Comparison of ENCODE assay signal across 10 cellular contexts in genomic region chr19:58555920-58556632, GRCh38. TPM values are rescaled to one million over a fixed set of nuclear protein-coding genes. Genes with fewer than 3 reads are reported as not detected.
DNase-seq lines count a peak whose midpoint lies in the region; ATAC-seq and TF ChIP-seq lines count a peak whose summit lies in the region.
"Had no signal": no experiment of that assay in that cellular context is flagged by ENCODE, and none has a peak within 500 bp of the region (broad histone marks: within the 10 kb centered on the region; RNA-seq: fewer than 3 reads in every experiment).

No MANE protein-coding gene starts in this region.

- H3K9me3 ChIP-seq in A673 (ENCODE audit: low read depth, low read length, poor library complexity, severe bottlenecking) (no peaks in the 10 kb centered on the region), HUES48 (ENCODE audit: control insufficient read depth, insufficient read depth, low read length) (no peaks in the 10 kb centered on the region)
- H3K9me3 ChIP-seq: MG63 had no signal

- intact Hi-C loops in A673 (cut with micrococcal nuclease; ENCODE audit: unreplicated experiment): no loop called here

- peaks cover 0 to 5% (median 0%) of the 10 kb centered on the region in 5 experiments for H3K9me3 Mint-ChIP-seq in brain
- H3K9me3 Mint-ChIP-seq in nephron progenitor cell: no peaks in the 10 kb centered on the region

- H3K4me3 ChIP-seq in A673 (ENCODE audit: low read depth, low read length, poor library complexity, severe bottlenecking): no peak overlapping the region
- H3K4me3 ChIP-seq in HUES48 (ENCODE audit: low read depth, low read length): no peak overlapping the region

- CTCF ChIA-PET in A673 (lab: Charles Lee): no interaction called here

- H3K4me1 ChIP-seq in A673 (ENCODE audit: insufficient read depth, low read length, poor library complexity, severe bottlenecking) (peaks cover 20% of the 10 kb centered on the region), HUES48 (ENCODE audit: control insufficient read depth, insufficient read depth, low read length) (peaks cover 8% of the 10 kb centered on the region)

- H3K36me3 ChIP-seq in A673 (ENCODE audit: insufficient read depth, low read length, poor library complexity, severe bottlenecking): peaks cover 31% of the 10 kb centered on the region
- peaks cover 30% of the 10 kb centered on the region for H3K36me3 ChIP-seq in HUES48 (ENCODE audit: control insufficient read depth, insufficient read depth, low read length)

- POLR2A ChIA-PET in A673 (lab: Charles Lee; ENCODE audit: low non-redundant PET): interaction anchor here (0.6 kb wide), 1 partner anchor 16 kb away, joined by 5 read pairs; no protein-coding TSS in a partner anchor

- no peak for ATAC-seq in HG03469 (IDR thresholded peaks at IDR 0.05; ENCODE audit: unreplicated experiment)
- no peak for ATAC-seq in HG02642 (IDR thresholded peaks at IDR 0.05; ENCODE audit: poor library complexity, unreplicated experiment)

- peak overlapping the region; percentile 96 to 98 (median 97) for H3K4me3 Mint-ChIP-seq in brain
- peak overlapping the region; percentile 99 for H3K4me3 Mint-ChIP-seq in nephron progenitor cell

- TF ChIP-seq CTCF in A673 (conservative IDR thresholded peaks at IDR 0.05; ENCODE audit: low read depth, low read length) (no peak), brain (conservative IDR thresholded peaks at IDR 0.05) (no peak), nephron progenitor cell (IDR thresholded peaks at IDR 0.05) (no peak)

- H3K9ac ChIP-seq in HUES48 (ENCODE audit: low read depth, low read length): no peak overlapping the region

- H3K27ac ChIP-seq in A673 (ENCODE audit: low read depth, low read length, poor library complexity, severe bottlenecking) (no peak overlapping the region), HUES48 (ENCODE audit: low read depth, low read length) (peak overlapping the region; percentile 95)

- H3K27me3 ChIP-seq in A673 (replicated peaks; ENCODE audit: insufficient read depth, low read depth, low read length, poor library complexity) (no peaks in the 10 kb centered on the region), HUES48 (ENCODE audit: control insufficient read depth, insufficient read depth, low read length) (peaks cover 5% of the 10 kb centered on the region)
- H3K27me3 ChIP-seq: MG63 had no signal

- peaks cover 65% of the 10 kb centered on the region for H3K4me1 Mint-ChIP-seq in brain
- H3K4me1 Mint-ChIP-seq in nephron progenitor cell: peaks cover 66% of the 10 kb centered on the region

- H3K27me3 Mint-ChIP-seq in brain (peaks cover 18% of the 10 kb centered on the region), nephron progenitor cell (ENCODE audit: low read depth, poor library complexity) (peaks cover 7% of the 10 kb centered on the region)

- H3K27ac Mint-ChIP-seq in brain (peak overlapping the region; percentile 83 to 100 (median 94)), nephron progenitor cell (peak overlapping the region; percentile 99)

- H3K36me3 Mint-ChIP-seq in brain (peaks cover 26% of the 10 kb centered on the region), nephron progenitor cell (ENCODE audit: low read depth) (peaks cover 28% of the 10 kb centered on the region)

- BruUV-seq in A673 (replicated peaks; lab: Mats Ljungman, UMichigan): TSS peak; percentile 50

- DNase-seq in A673 (ENCODE audit: low spot score) (no peak), nephron progenitor cell (no peak), GM03348 (ENCODE audit: low spot score) (no peak), dermis blood vessel endothelial cell (no peak)
- DNase-seq: GDM1, MG63 had no signal

RNA-seq across cellular contexts. Expression of gene CHMP2A, which starts 1.2 kb away (rescaled TPM):
- total RNA-seq in A673 (2021) (57.6 and 69.8 TPM in 2 replicates), dermis blood vessel endothelial cell (84.6 and 107 TPM in 2 replicates)
- 216 TPM for polyA plus RNA-seq in brain (ENCODE audit: insufficient read depth, low read depth, low replicate concordance)

RNA-seq across cellular contexts. Expression of gene UBE2M, which starts 2.3 kb away (rescaled TPM):
- total RNA-seq in A673 (2021): 182 and 185 TPM in 2 replicates
- polyA plus RNA-seq in brain (ENCODE audit: insufficient read depth, low read depth, low replicate concordance): 192 TPM
- 58.9 and 67.6 TPM in 2 replicates for total RNA-seq in dermis blood vessel endothelial cell

RNA-seq across cellular contexts. Expression of gene TRIM28, which starts 12.2 kb away (rescaled TPM):
- total RNA-seq in A673 (2021) (985 and 1,038 TPM in 2 replicates), dermis blood vessel endothelial cell (259 and 492 TPM in 2 replicates)
- 698 TPM for polyA plus RNA-seq in brain (ENCODE audit: insufficient read depth, low read depth, low replicate concordance)

RNA-seq across cellular contexts. Expression of gene MZF1, which starts 17.1 kb away (rescaled TPM):
- 18.2 and 20.3 TPM in 2 replicates for total RNA-seq in A673 (2021)
- polyA plus RNA-seq in brain (ENCODE audit: insufficient read depth, low read depth, low replicate concordance): 14.9 TPM
- 14.5 and 15.8 TPM in 2 replicates for total RNA-seq in dermis blood vessel endothelial cell

RNA-seq across cellular contexts. Expression of gene ZBTB45, which starts 36.5 kb away (rescaled TPM):
- total RNA-seq in A673 (2021): 24.3 and 25.0 TPM in 2 replicates
- polyA plus RNA-seq in brain (ENCODE audit: insufficient read depth, low read depth, low replicate concordance): 16.1 TPM
- 6.1 and 9.3 TPM in 2 replicates for total RNA-seq in dermis blood vessel endothelial cell
